Comparison of ENCODE assay signal across 25 cellular contexts in genomic region chr2:122094557-122094956, GRCh38.
"Had no signal": no experiment of that assay in that cellular context is flagged by ENCODE, and none has a peak within 500 bp of the region (broad histone marks: within the 10 kb centered on the region; RNA-seq: fewer than 3 reads in every experiment).

No MANE protein-coding gene starts in this region.

- H3K4me3 ChIP-seq: coronary artery, dorsolateral prefrontal cortex, esophagus muscularis mucosa, gastroesophageal sphincter, heart left ventricle, hepatocyte, left lung, lower lobe of right lung, mucosa of descending colon had no signal

- FAIRE-seq: colon, endothelial cell of umbilical vein, frontal cortex, islet of Langerhans, keratinocyte had no signal

- H3K4me1 ChIP-seq: esophagus muscularis mucosa, foreskin keratinocyte, gastroesophageal sphincter, heart left ventricle, left lung, lower lobe of right lung had no signal

- DNase-seq: dermis blood vessel endothelial cell; dorsolateral prefrontal cortex; effector CD4-positive, alpha-beta T cell; effector memory CD4-positive, alpha-beta T cell; foreskin keratinocyte; heart left ventricle; hypothalamus; immature natural killer cell; left cardiac atrium; left lung; left ventricle myocardium superior; lower lobe of right lung; mesenchymal stem cell; mucosa of descending colon; naive B cell had no signal

- H3K27ac Mint-ChIP-seq: immature natural killer cell, mesothelial cell of epicardium, naive B cell had no signal

- H3K79me2 ChIP-seq: hepatocyte had no signal

- H3K4me3 Mint-ChIP-seq: immature natural killer cell, mesothelial cell of epicardium, naive B cell had no signal

- H2AFZ ChIP-seq: hepatocyte had no signal

- H3K27ac ChIP-seq: coronary artery, dorsolateral prefrontal cortex, esophagus muscularis mucosa, foreskin keratinocyte, gastroesophageal sphincter, heart left ventricle, hepatocyte, left lung, lower lobe of right lung had no signal

- ATAC-seq: foreskin keratinocyte, gastroesophageal sphincter, heart left ventricle, left cardiac atrium, left lung, left ventricle myocardium superior, lower lobe of right lung, mucosa of descending colon had no signal

- H3K36me3 ChIP-seq: esophagus muscularis mucosa, gastroesophageal sphincter, heart left ventricle, left lung, lower lobe of right lung had no signal

- H3K4me1 Mint-ChIP-seq: immature natural killer cell, mesothelial cell of epicardium, naive B cell had no signal

- H3K4me2 ChIP-seq: hepatocyte had no signal

- H3K9me3 ChIP-seq: esophagus muscularis mucosa, gastroesophageal sphincter, left lung, lower lobe of right lung, mucosa of descending colon had no signal

- H3K36me3 Mint-ChIP-seq: immature natural killer cell, mesothelial cell of epicardium, naive B cell had no signal

- H3K27me3 ChIP-seq: dorsolateral prefrontal cortex, esophagus muscularis mucosa, foreskin keratinocyte, gastroesophageal sphincter, heart left ventricle, hepatocyte, left lung had no signal
